11 cellular contexts compared by ENCODE assay signal in the genomic region with DNA sequence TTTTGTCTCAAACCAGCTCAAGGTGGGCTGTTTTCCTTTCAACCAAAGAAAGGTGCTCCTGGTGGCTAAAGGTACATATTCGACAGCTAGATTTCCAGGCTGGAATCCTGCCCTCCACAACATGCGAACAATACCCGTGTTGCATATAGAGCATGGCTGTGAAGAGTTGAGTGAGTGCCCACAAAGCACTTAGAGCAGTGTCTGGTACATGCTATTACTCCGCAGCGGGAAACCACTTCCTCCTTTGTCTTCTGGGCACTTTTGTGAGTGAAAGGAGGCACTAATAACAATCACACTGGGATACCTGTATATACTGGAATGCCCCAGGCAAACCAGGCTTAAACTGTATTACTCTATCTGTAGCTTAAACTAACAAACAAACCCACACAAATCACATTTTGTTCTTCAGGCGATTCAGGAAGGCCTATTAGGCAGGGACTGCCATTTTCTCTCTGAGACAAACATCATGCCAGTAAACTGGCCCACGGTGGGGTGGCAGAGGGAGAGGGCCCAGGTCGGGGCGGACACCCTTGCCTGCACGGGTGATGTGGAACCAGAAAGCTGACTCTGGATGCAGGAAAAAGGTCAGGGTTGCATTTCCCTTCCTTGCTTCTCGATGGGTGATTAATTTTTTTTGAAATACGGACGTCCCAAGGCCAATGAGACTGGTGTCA. TPM values are rescaled to one million over a fixed set of nuclear protein-coding genes. Genes with fewer than 3 reads are reported as not detected.
A peak's percentile ranks its signal among the peaks of the same experiment; 100 is the strongest.
DNase-seq lines count a peak whose midpoint lies in the region; ATAC-seq and TF ChIP-seq lines count a peak whose summit lies in the region.
"Not testable (repeated sequence)": the region's sequence is repeated elsewhere in the genome, so short reads cannot be mapped to it uniquely, and the experiment has no call there.
"Had no signal": no experiment of that assay in that cellular context is flagged by ENCODE, and none has a peak within 500 bp of the region (broad histone marks: within the 10 kb centered on the region; RNA-seq: fewer than 3 reads in every experiment).

No MANE protein-coding gene starts in this region.

- not testable (repeated sequence) for H3K36me3 Mint-ChIP-seq in T-cell; activated T-helper 17 cell treated with anti-CD3 and anti-CD28 coated beads, Interleukin-2, amount 50 U/mL, for 72 hours (ENCODE audit: low read depth); naive thymus-derived CD4-positive, alpha-beta T cell

- H3K4me3 Mint-ChIP-seq in T-cell; activated T-helper 17 cell treated with anti-CD3 and anti-CD28 coated beads, Interleukin-2, amount 50 U/mL, for 72 hours: not testable (repeated sequence)
- H3K4me3 Mint-ChIP-seq in naive thymus-derived CD4-positive, alpha-beta T cell: peak overlapping the region in 6 of 10 donors; percentile 35 to 76 (median 50)

- ATAC-seq in T-cell (replicated peaks in 1 of 4) (peak; percentile 87 to 96 (median 92)), upper lobe of right lung (peak; percentile 45)
- ATAC-seq in activated T-helper 17 cell treated with anti-CD3 and anti-CD28 coated beads, Interleukin-2, amount 50 U/mL, for 72 hours (replicated peaks): peak; percentile 80
- peak; percentile 79 for ATAC-seq in naive thymus-derived CD4-positive, alpha-beta T cell

- POLR2A ChIA-PET in HEK293 (lab: Yijun Ruan, JAX); T-cell (lab: Charles Lee); naive thymus-derived CD4-positive, alpha-beta T cell (lab: Charles Lee): not testable (repeated sequence)

- not testable (repeated sequence) for H3K36me3 ChIP-seq in HEK293 (ENCODE audit: control insufficient read depth in 2 of 2, insufficient read depth in 1 of 2, low read length in 2 of 2); colonic mucosa; naive thymus-derived CD4-positive, alpha-beta T cell (ENCODE audit: control insufficient read depth in 2 of 3, insufficient read depth in 3 of 3, low read length in 3 of 3); upper lobe of right lung

- not testable (repeated sequence) for H3K4me1 ChIP-seq in HEK293 (ENCODE audit: control insufficient read depth, insufficient read depth, low read length); colonic mucosa; naive thymus-derived CD4-positive, alpha-beta T cell (ENCODE audit: control insufficient read depth in 2 of 2, insufficient read depth in 2 of 2, low read length in 2 of 2); upper lobe of right lung

- H3K27me3 Mint-ChIP-seq in T-cell; activated T-helper 17 cell treated with anti-CD3 and anti-CD28 coated beads, Interleukin-2, amount 50 U/mL, for 72 hours; naive thymus-derived CD4-positive, alpha-beta T cell: not testable (repeated sequence)

- intact Hi-C loops in colonic mucosa (cut with DNase I); naive thymus-derived CD4-positive, alpha-beta T cell (cut with micrococcal nuclease); upper lobe of right lung (cut with DNase I): not testable (repeated sequence)

- H3K27ac Mint-ChIP-seq in T-cell: peak overlapping the region; percentile 83 to 89
- H3K27ac Mint-ChIP-seq in activated T-helper 17 cell treated with anti-CD3 and anti-CD28 coated beads, Interleukin-2, amount 50 U/mL, for 72 hours: peak overlapping the region; percentile 43
- H3K27ac Mint-ChIP-seq in naive thymus-derived CD4-positive, alpha-beta T cell: peak overlapping the region in 8 of 9 donors; percentile 61 to 90 (median 82)

- not testable (repeated sequence) for H3K4me3 ChIP-seq in HEK293 (ENCODE audit: low read depth, low read length); colonic mucosa; naive thymus-derived CD4-positive, alpha-beta T cell (ENCODE audit: low read length); upper lobe of right lung

- not testable (repeated sequence) for H3K4me1 Mint-ChIP-seq in T-cell; activated T-helper 17 cell treated with anti-CD3 and anti-CD28 coated beads, Interleukin-2, amount 50 U/mL, for 72 hours
- H3K4me1 Mint-ChIP-seq in naive thymus-derived CD4-positive, alpha-beta T cell: peaks cover 0 to 11% (median 9%) of the 10 kb centered on the region in 7 donors

- CTCF ChIA-PET in HEK293 (lab: Yijun Ruan, JAX); T-cell (lab: Charles Lee); naive thymus-derived CD4-positive, alpha-beta T cell (lab: Charles Lee): not testable (repeated sequence)

- not testable (repeated sequence) for TF ChIP-seq CTCF in HEK293 (tag by site-specific recombination; IDR thresholded peaks at IDR 0.05); colonic mucosa (IDR thresholded peaks at IDR 0.05); upper lobe of right lung (IDR thresholded peaks at IDR 0.05)

- not testable (repeated sequence) for H3K9me3 ChIP-seq in HEK293 (ENCODE audit: control insufficient read depth, insufficient read depth, low read depth, low read length); colonic mucosa; naive thymus-derived CD4-positive, alpha-beta T cell (ENCODE audit: control insufficient read depth in 2 of 3, low read length in 3 of 3); upper lobe of right lung

- H3K9ac ChIP-seq in colonic mucosa (ENCODE audit: low read depth in 2 of 2, low read length in 2 of 2): not testable (repeated sequence)

- H3K9me3 Mint-ChIP-seq in T-cell; activated T-helper 17 cell treated with anti-CD3 and anti-CD28 coated beads, Interleukin-2, amount 50 U/mL, for 72 hours; naive thymus-derived CD4-positive, alpha-beta T cell: not testable (repeated sequence)

- peak in 1 of 34 experiments; percentile 7 for DNase-seq in T-cell
- peak; percentile 5 for DNase-seq in colonic mucosa
- peak in 2 of 9 donors; percentile 11 to 18 for DNase-seq in naive thymus-derived CD4-positive, alpha-beta T cell
- peak; percentile 52 for DNase-seq in upper lobe of right lung

- H3K27me3 ChIP-seq in colonic mucosa; naive thymus-derived CD4-positive, alpha-beta T cell (ENCODE audit: control insufficient read depth in 2 of 2, insufficient read depth in 2 of 2, low read length in 2 of 2); upper lobe of right lung: not testable (repeated sequence)

- not testable (repeated sequence) for H3K27ac ChIP-seq in HEK293 (ENCODE audit: extremely low read depth, low read depth, low read length); colonic mucosa; naive thymus-derived CD4-positive, alpha-beta T cell (ENCODE audit: low read depth, low read length); upper lobe of right lung

TF ChIP-seq in HEK293, 187 proteins besides CTCF, POLR2A, EP300 and RAD21:
- 0 out of 2 replicates have a peak, but pooled peaks have one; percentile 17 for TF ChIP-seq ZNF335 (tag by site-specific recombination; conservative IDR thresholded peaks at IDR 0.05)
TF ChIP-seq in HEK293: peak in this region for 1; not testable (repeated sequence) for 186.

RNA-seq across cellular contexts. Expression of a gene that starts 9.6 kb away (rescaled TPM):
- 1 to 10 TPM; 5.5 to 8.4 (median 7.5) TPM for total RNA-seq in T-cell
- total RNA-seq in activated T-helper 17 cell treated with anti-CD3 and anti-CD28 coated beads, Interleukin-2, amount 50 U/mL, for 72 hours: 1 to 10 TPM; 5.9 to 6.1 TPM
- total RNA-seq in colonic mucosa: 10 to 100 TPM; 11.9 to 19.4 TPM
- 1 to 10 TPM; 3.2 to 8.5 (median 8.0) TPM for total RNA-seq in naive thymus-derived CD4-positive, alpha-beta T cell
- polyA plus RNA-seq in naive thymus-derived CD4-positive, alpha-beta T cell: under 1 TPM in 1 of 2 donors, not detected in 1; 0.59 TPM
- 166 TPM for total RNA-seq in upper lobe of right lung

RNA-seq across cellular contexts. Expression of a gene that starts 23.1 kb away (rescaled TPM):
- total RNA-seq in T-cell (10 to 100 TPM in 1 of 5 donors, 1 to 10 TPM in 4; 3.5 to 11.6 (median 6.1) TPM), colonic mucosa (10 to 100 TPM; 15.9 to 23.4 TPM), upper lobe of right lung (200 TPM)
- total RNA-seq in activated T-helper 17 cell treated with anti-CD3 and anti-CD28 coated beads, Interleukin-2, amount 50 U/mL, for 72 hours: 1 to 10 TPM; 6.5 to 6.9 TPM
- 1 to 10 TPM; 3.2 to 9.0 (median 8.0) TPM for total RNA-seq in naive thymus-derived CD4-positive, alpha-beta T cell
- not detected for polyA plus RNA-seq in naive thymus-derived CD4-positive, alpha-beta T cell
- polyA plus RNA-seq: CD14-positive monocyte had no signal

RNA-seq across cellular contexts. Expression of a gene that starts 33.1 kb away (rescaled TPM):
- total RNA-seq in T-cell (10 to 100 TPM; 30.2 to 53.2 (median 35.4) TPM), colonic mucosa (10 to 100 TPM; 13.0 to 16.1 TPM), upper lobe of right lung (20.5 TPM)
- total RNA-seq in activated T-helper 17 cell treated with anti-CD3 and anti-CD28 coated beads, Interleukin-2, amount 50 U/mL, for 72 hours: 10 to 100 TPM; 14.9 to 16.9 TPM
- total RNA-seq in naive thymus-derived CD4-positive, alpha-beta T cell: 10 to 100 TPM; 19.3 to 44.3 (median 35.0) TPM
- 10 to 100 TPM; 12.6 to 16.2 TPM for polyA plus RNA-seq in naive thymus-derived CD4-positive, alpha-beta T cell

RNA-seq across cellular contexts. Expression of a gene that starts 33.2 kb away (rescaled TPM):
- total RNA-seq in T-cell: 1 to 10 TPM in 3 of 5 donors, under 1 TPM in 2; 0.43 to 2.2 (median 1.6) TPM
- under 1 TPM; 0.16 to 0.91 TPM for total RNA-seq in activated T-helper 17 cell treated with anti-CD3 and anti-CD28 coated beads, Interleukin-2, amount 50 U/mL, for 72 hours
- total RNA-seq in colonic mucosa: 1 to 10 TPM in 1 of 2 donors, not detected in 1; 3.3 TPM
- total RNA-seq in naive thymus-derived CD4-positive, alpha-beta T cell: 1 to 10 TPM in 1 of 5 experiments, under 1 TPM in 3, not detected in 1; 0.32 to 1.1 (median 0.44) TPM
- polyA plus RNA-seq in naive thymus-derived CD4-positive, alpha-beta T cell: not detected
- 0.61 TPM for total RNA-seq in upper lobe of right lung
- total RNA-seq: foreskin keratinocyte, HT-29, mononuclear cell had no signal
- polyA plus RNA-seq: CD14-positive monocyte, SK-N-SH had no signal

RNA-seq across cellular contexts. Expression of a gene that starts 46.0 kb away (rescaled TPM):
- total RNA-seq in T-cell (100 to 1,000 TPM; 104 to 169 (median 112) TPM), colonic mucosa (10 to 100 TPM; 52.5 to 81.1 TPM), upper lobe of right lung (58.8 TPM)
- total RNA-seq in activated T-helper 17 cell treated with anti-CD3 and anti-CD28 coated beads, Interleukin-2, amount 50 U/mL, for 72 hours: 10 to 100 TPM; 86.5 to 92.9 TPM
- total RNA-seq in naive thymus-derived CD4-positive, alpha-beta T cell: 100 to 1,000 TPM in 3 of 5 experiments, 10 to 100 TPM in 2; 85.6 to 139 (median 101) TPM
- 10 to 100 TPM; 20.1 to 23.5 TPM for polyA plus RNA-seq in naive thymus-derived CD4-positive, alpha-beta T cell
